Comparison of ENCODE assay signal across 1 cellular context in genomic region chr18:62009521-62009920, GRCh38.
TF ChIP-seq lines count a peak whose summit lies in the region.

No MANE protein-coding gene starts in this region.

TF ChIP-seq in SK-N-SH, 30 proteins besides CTCF, POLR2A, EP300 and RAD21 (continued from another document):
- TF ChIP-seq ZBTB33 (IDR thresholded peaks at IDR 0.05; ENCODE audit: borderline replicate concordance, low read depth), result no peak
- TF ChIP-seq CHD2 (IDR thresholded peaks at IDR 0.05; ENCODE audit: low read length, partially characterized antibody), result no peak
